Comparison of ENCODE assay signal across 12 cellular contexts in the genomic region with DNA sequence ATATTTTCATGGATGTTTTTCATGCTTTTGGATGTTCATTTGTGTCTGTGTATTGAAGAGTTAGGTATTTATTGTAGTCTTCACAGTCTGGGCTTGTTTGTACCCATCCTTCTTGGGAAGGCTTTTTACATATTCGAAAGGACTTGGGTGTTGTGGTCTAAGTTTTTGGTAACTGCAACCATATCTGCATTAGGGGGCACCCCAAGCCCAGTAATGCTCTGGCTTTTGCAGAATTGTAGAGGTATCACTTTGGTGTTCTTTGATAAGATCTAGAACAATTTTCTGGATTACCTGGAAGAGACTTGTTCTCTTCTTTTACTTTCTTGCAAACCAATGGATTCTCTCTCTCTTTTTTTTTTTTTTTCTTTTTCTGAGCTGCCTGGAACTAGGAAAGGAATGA.
DNase-seq lines count a peak whose midpoint lies in the region; ATAC-seq, FAIRE-seq and TF ChIP-seq lines count a peak whose summit lies in the region.
"Had no signal": no experiment of that assay in that cellular context is flagged by ENCODE, and none has a peak within 500 bp of the region (broad histone marks: within the 10 kb centered on the region; RNA-seq: fewer than 3 reads in every experiment).

No MANE protein-coding gene starts in this region.

- FAIRE-seq in GM12892 (lab: Jason Lieb, UNC), result no peak

- H3K27ac Mint-ChIP-seq in Calu3 (ENCODE audit: unreplicated experiment), result no peak overlapping the region
- H3K27ac Mint-ChIP-seq in effector memory CD8-positive, alpha-beta T cell, result no peak overlapping the region
- H3K27ac Mint-ChIP-seq: CD8-positive, alpha-beta memory T cell had no signal

- intact Hi-C loops in Calu3 (cut with micrococcal nuclease; ENCODE audit: unreplicated experiment), result no loop called here

- TF ChIP-seq CTCF in Calu3 (IDR thresholded peaks at IDR 0.05; ENCODE audit: unreplicated experiment), result no peak
- TF ChIP-seq CTCF in GM12874 (IDR thresholded peaks at IDR 0.05; ENCODE audit: insufficient read depth, low read depth, low read length), result peak; percentile 28; the same call in 1 of the 2 replicates

- no peaks in the 10 kb centered on the region for H3K4me1 Mint-ChIP-seq in Calu3 (ENCODE audit: low read depth, unreplicated experiment)
- H3K4me1 Mint-ChIP-seq in effector memory CD8-positive, alpha-beta T cell (ENCODE audit: low read depth in 2 of 2), result peaks cover 0 to 3% of the 10 kb centered on the region in 2 donors

- no peak for TF ChIP-seq POLR2A in GM12892 (IDR thresholded peaks at IDR 0.05; ENCODE audit: low read depth, low read length)

- BruUV-seq in Calu3 (replicated peaks; lab: Mats Ljungman, UMichigan), result no TSS peak

- DNase-seq in Calu3 (peak; percentile 1), dermis blood vessel endothelial cell (peak; percentile 16), GM12892 (ENCODE audit: insufficient read length) (no peak), foreskin melanocyte (no peak)
- DNase-seq in effector memory CD8-positive, alpha-beta T cell, result no peak
- DNase-seq: activated CD4-positive, CD25-positive, alpha-beta regulatory T cell; CD8-positive, alpha-beta memory T cell; NCI-H524 treated with DMSO at 0.1 percent for 48 hours; sigmoid colon had no signal

- peak; percentile 60 for ATAC-seq in HG02885 (IDR thresholded peaks at IDR 0.05; ENCODE audit: poor library complexity, unreplicated experiment)
- ATAC-seq in effector memory CD8-positive, alpha-beta T cell (replicated peaks), result no peak
- ATAC-seq in GM19397 (IDR thresholded peaks at IDR 0.05; ENCODE audit: unreplicated experiment), result no peak

- H3K36me3 Mint-ChIP-seq in Calu3 (ENCODE audit: insufficient read depth, unreplicated experiment), result no peaks in the 10 kb centered on the region
- H3K36me3 Mint-ChIP-seq in effector memory CD8-positive, alpha-beta T cell (ENCODE audit: insufficient read depth), result peaks cover 3% of the 10 kb centered on the region
- H3K36me3 Mint-ChIP-seq: CD8-positive, alpha-beta memory T cell had no signal

- CTCF ChIA-PET in Calu3 (lab: Charles Lee), result no interaction called here

- H3K27me3 Mint-ChIP-seq in Calu3 (ENCODE audit: unreplicated experiment), result no peaks in the 10 kb centered on the region
- no peaks in the 10 kb centered on the region for H3K27me3 Mint-ChIP-seq in effector memory CD8-positive, alpha-beta T cell

- H3K4me3 Mint-ChIP-seq in Calu3 (ENCODE audit: low read depth, unreplicated experiment), result no peak overlapping the region
- no peak overlapping the region for H3K4me3 Mint-ChIP-seq in effector memory CD8-positive, alpha-beta T cell
- H3K4me3 Mint-ChIP-seq: CD8-positive, alpha-beta memory T cell had no signal

- no peaks in the 10 kb centered on the region for H3K9me3 Mint-ChIP-seq in Calu3 (ENCODE audit: low read depth, unreplicated experiment)
- no peaks in the 10 kb centered on the region for H3K9me3 Mint-ChIP-seq in effector memory CD8-positive, alpha-beta T cell

Comparison
In these comparisons a context has a peak if more than half of its experiments do, and no peak if none do; other contexts are left out.
1. DNase-seq: peak in Calu3 (single experiment) and dermis blood vessel endothelial cell (single experiment); none in effector memory CD8-positive, alpha-beta T cell (0 of 3), GM12892 (single experiment) and foreskin melanocyte (single experiment).